8 cellular contexts compared by ENCODE assay signal in genomic region chr14:34538871-34539406, GRCh38. TPM values are rescaled to one million over a fixed set of nuclear protein-coding genes. Genes with fewer than 3 reads are reported as not detected.
A peak's percentile ranks its signal among the peaks of the same experiment; 100 is the strongest.
DNase-seq lines count a peak whose midpoint lies in the region; ATAC-seq, FAIRE-seq and TF ChIP-seq lines count a peak whose summit lies in the region.

No MANE protein-coding gene starts in this region.

- DNase-seq in Karpas-422 (no peak), H1 (ENCODE audit: low read depth in 1 of 2, low spot score in 2 of 2) (no peak), osteoblast (ENCODE audit: insufficient read length, low spot score, missing footprints) (peak; percentile 36), NCI-H1092 treated with DMSO at 0.1 percent for 48 hours (lab: John Stamatoyannopoulos, UW) (no peak), SKM-1 (lab: John Stamatoyannopoulos, UW; ENCODE audit: unreplicated experiment) (no peak), NCI-H1105 (lab: John Stamatoyannopoulos, UW) (no peak)
- no peak for DNase-seq in stimulated activated naive CD4-positive, alpha-beta T cell (lab: John Stamatoyannopoulos, UW)

- H3K9me3 ChIP-seq in Karpas-422 (ENCODE audit: low read length) (no peaks in the 10 kb centered on the region), H1 (ENCODE audit: insufficient read depth in 2 of 2, low read depth in 1 of 2, low read length in 1 of 2) (no peaks in the 10 kb centered on the region), osteoblast (ENCODE audit: low read depth, low read length) (no peaks in the 10 kb centered on the region)

- TF ChIP-seq POLR2A in H1 (IDR thresholded peaks at IDR 0.05; ENCODE audit: control extremely low read depth in 1 of 2, low read depth in 2 of 2, low read length in 2 of 2), result no peak

- H2AK5ac ChIP-seq in H1 (ENCODE audit: low read depth, low read length), result no peak overlapping the region

- peak overlapping the region; percentile 99; the same call in 1 of the 2 replicates for H4K8ac ChIP-seq in H1 (ENCODE audit: extremely low read depth, insufficient read depth, low read length)

- peak overlapping the region; percentile 95; the same call in 1 of the 2 replicates for H3K18ac ChIP-seq in H1 (ENCODE audit: extremely low read depth, low read length)

- H3K79me1 ChIP-seq in H1 (ENCODE audit: low read depth, low read length), result no peaks in the 10 kb centered on the region

- POLR2A ChIA-PET in H1 (lab: Charles Lee; ENCODE audit: partially characterized antibody), result interaction anchor here (1.2 to 1.9 kb wide), 4 partner anchors 9 to 207 kb away, joined by 3 to 5 read pairs (median 4); partner anchors contain the start of gene CFL2

- peak overlapping the region; percentile 27; the same call in 1 of the 2 replicates for H3K27ac ChIP-seq in Karpas-422 (ENCODE audit: low read length)
- H3K27ac ChIP-seq in H1 (ENCODE audit: low read depth, low read length), result peak overlapping the region; percentile 98
- peak overlapping the region; percentile 94 for H3K27ac ChIP-seq in osteoblast (ENCODE audit: low read depth, low read length)

- no peaks in the 10 kb centered on the region for H3K27me3 ChIP-seq in Karpas-422 (ENCODE audit: low read length)
- H3K27me3 ChIP-seq in H1 (replicated peaks in 1 of 4; ENCODE audit: control insufficient read depth in 3 of 4, extremely low read depth in 1 of 4, insufficient read depth in 3 of 4, low read length in 3 of 4), result no peaks in the 10 kb centered on the region
- H3K27me3 ChIP-seq in osteoblast (ENCODE audit: insufficient read depth, low read length), result no peaks in the 10 kb centered on the region

- peak overlapping the region; percentile 92 for H2AFZ ChIP-seq in Karpas-422 (ENCODE audit: low read length)
- peak overlapping the region; percentile 92; the same call in 1 of the 2 replicates for H2AFZ ChIP-seq in H1 (ENCODE audit: low read length)
- H2AFZ ChIP-seq in osteoblast (ENCODE audit: low read length), result peak overlapping the region; percentile 96

- CTCF ChIA-PET in H1 (lab: Charles Lee; ENCODE audit: partially characterized antibody), result interaction anchor here (0.6 to 1.6 kb wide), 2 partner anchors 10 to 599 kb away, joined by 3 to 4 read pairs; no protein-coding TSS in a partner anchor

- TF ChIP-seq CTCF in H1 (IDR thresholded peaks at IDR 0.05; ENCODE audit: control extremely low read depth in 1 of 3, insufficient read depth in 1 of 3, low read depth in 1 of 3, low read length in 3 of 3) (no peak), osteoblast (IDR thresholded peaks at IDR 0.05; ENCODE audit: extremely low read depth, low read depth, low read length) (no peak)

- no peaks in the 10 kb centered on the region for H3K23me2 ChIP-seq in H1 (ENCODE audit: low read depth, low read length)

- H3K9me2 ChIP-seq in Karpas-422 (replicated peaks; ENCODE audit: insufficient read depth, low read length), result no peaks in the 10 kb centered on the region

- 15% methylated on average over 13 of the region's 15 CpGs; no CpG with 5 or more reads in 1 of the 2 experiments for WGBS in H1 (ENCODE audit: extremely low coverage in 1 of 2, insufficient coverage in 1 of 2, insufficient read length in 1 of 2, insufficient replicate concordance in 2 of 2, low coverage in 1 of 2, low lambda C conversion rate in 2 of 2, missing lambda C conversion rate in 1 of 2), 2 experiments

- H3K4ac ChIP-seq in H1 (replicated peaks; ENCODE audit: insufficient read length, low read depth, low read length), result no peak overlapping the region

- H3K9ac ChIP-seq in Karpas-422 (ENCODE audit: low read length), result peak overlapping the region; percentile 92
- H3K9ac ChIP-seq in H1 (replicated peaks in 1 of 4; ENCODE audit: extremely low read depth in 1 of 4, low read depth in 3 of 4, low read length in 3 of 4), result peak overlapping the region; percentile 87 to 97 (median 96)

- H3K14ac ChIP-seq in H1 (ENCODE audit: insufficient read length), result no peak overlapping the region

- H2BK12ac ChIP-seq in H1 (ENCODE audit: low read depth, low read length), result 0 out of 2 replicates have a peak overlapping the region, but pooled peaks have one; percentile 75

- H3K79me2 ChIP-seq in Karpas-422 (ENCODE audit: low read length), result peaks cover 29% of the 10 kb centered on the region
- H3K79me2 ChIP-seq in H1 (ENCODE audit: control insufficient read depth in 1 of 2, insufficient read depth in 2 of 2, low read length in 2 of 2), result peaks cover 3 to 24% of the 10 kb centered on the region in 2 experiments; a peak in 2 of 4 replicates
- peaks cover 29% of the 10 kb centered on the region for H3K79me2 ChIP-seq in osteoblast (ENCODE audit: insufficient read depth, low read length)

- H3K4me3 ChIP-seq in Karpas-422 (ENCODE audit: low read length) (peak overlapping the region; percentile 96), H1 (ENCODE audit: extremely low read depth in 1 of 4, insufficient read depth in 2 of 4, low read depth in 3 of 4, low read length in 4 of 4) (peak overlapping the region; percentile 79 to 99 (median 98)), osteoblast (ENCODE audit: insufficient read depth, low read length) (peak overlapping the region; percentile 100)

- H2BK15ac ChIP-seq in H1 (ENCODE audit: low read length), result no peak overlapping the region

- peak overlapping the region; percentile 80 for H4K91ac ChIP-seq in H1 (replicated peaks; ENCODE audit: insufficient read length, low read length)

- H2BK120ac ChIP-seq in H1 (replicated peaks; ENCODE audit: low read depth, low read length), result no peak overlapping the region

- H4K20me1 ChIP-seq in Karpas-422 (ENCODE audit: insufficient read depth, low read depth, low read length) (peaks cover 8% of the 10 kb centered on the region; the same call in 1 of the 2 replicates), H1 (replicated peaks in 1 of 2; ENCODE audit: control insufficient read depth in 1 of 2, insufficient read depth in 2 of 2, low read length in 2 of 2) (no peaks in the 10 kb centered on the region), osteoblast (ENCODE audit: insufficient read depth, low read length) (no peaks in the 10 kb centered on the region)

- ATAC-seq in GM18502 (IDR thresholded peaks at IDR 0.05; ENCODE audit: poor library complexity, unreplicated experiment), result peak; percentile 22

- TF ChIP-seq EP300 in H1 (IDR thresholded peaks at IDR 0.05; ENCODE audit: borderline replicate concordance in 1 of 2, low read depth in 2 of 2, low read length in 2 of 2), result no peak

- TF ChIP-seq RAD21 in H1 (IDR thresholded peaks at IDR 0.05 in 1 of 2, conservative IDR thresholded peaks at IDR 0.05 in 1 of 2; ENCODE audit: low read depth in 2 of 2, low read length in 2 of 2), result no peak

- peaks cover 17% of the 10 kb centered on the region for H3K36me3 ChIP-seq in Karpas-422 (ENCODE audit: insufficient read depth, low read length)
- peaks cover 0 to 6% (median 2%) of the 10 kb centered on the region in 4 experiments; a peak in 3 of 8 replicates for H3K36me3 ChIP-seq in H1 (ENCODE audit: control insufficient read depth in 2 of 4, insufficient read depth in 4 of 4, low read length in 3 of 4)
- peaks cover 7% of the 10 kb centered on the region for H3K36me3 ChIP-seq in osteoblast (ENCODE audit: insufficient read depth, low read length)

- H3K23ac ChIP-seq in H1 (ENCODE audit: insufficient read length), result no peak overlapping the region

- FAIRE-seq in H1 (lab: Jason Lieb, UNC), result no peak

- H4K5ac ChIP-seq in H1 (ENCODE audit: insufficient read length, low read depth, low read length), result peak overlapping the region; percentile 81

- peak overlapping the region; percentile 96 for H2BK5ac ChIP-seq in H1 (ENCODE audit: low read depth, low read length)

- H3K4me1 ChIP-seq in Karpas-422 (ENCODE audit: low read length) (peaks cover 20% of the 10 kb centered on the region), H1 (replicated peaks in 1 of 4; ENCODE audit: control insufficient read depth in 3 of 4, insufficient read depth in 4 of 4, low read length in 3 of 4) (no peaks in the 10 kb centered on the region; a peak in 2 of 7 replicates), osteoblast (ENCODE audit: insufficient read depth, low read length) (peaks cover 24% of the 10 kb centered on the region)

- H3K56ac ChIP-seq in H1 (replicated peaks; ENCODE audit: insufficient read length, low read depth, low read length), result peak overlapping the region; percentile 70

- no peak overlapping the region for H2BK20ac ChIP-seq in H1 (ENCODE audit: low read length)

- peak overlapping the region; percentile 87 for H3K4me2 ChIP-seq in Karpas-422 (ENCODE audit: low read depth, low read length, poor library complexity, severe bottlenecking)
- peak overlapping the region; percentile 71 for H3K4me2 ChIP-seq in H1 (ENCODE audit: insufficient read depth in 1 of 2, low read depth in 2 of 2, low read length in 2 of 2)
- H3K4me2 ChIP-seq in osteoblast (ENCODE audit: insufficient read depth, low read length), result peak overlapping the region; percentile 97

TF ChIP-seq in H1, 55 proteins besides CTCF, POLR2A, EP300 and RAD21 (continues in another document):
- TF ChIP-seq YY1 (IDR thresholded peaks at IDR 0.05; ENCODE audit: low read depth, low read length) (no peak), SP2 (IDR thresholded peaks at IDR 0.05; ENCODE audit: low read length) (no peak), MAX (IDR thresholded peaks at IDR 0.05) (no peak), SRF (IDR thresholded peaks at IDR 0.05; ENCODE audit: low read depth, low read length) (no peak), NRF1 (IDR thresholded peaks at IDR 0.05; ENCODE audit: low read depth, low read length) (no peak), CTBP2 (IDR thresholded peaks at IDR 0.05; ENCODE audit: borderline replicate concordance, insufficient read depth, insufficient read length, low read length) (no peak), CBX8 (IDR thresholded peaks at IDR 0.05; ENCODE audit: borderline replicate concordance, low read depth, low read length) (no peak), POU5F1 (IDR thresholded peaks at IDR 0.05; ENCODE audit: low read depth, low read length) (no peak), MAFK (IDR thresholded peaks at IDR 0.05; ENCODE audit: low read depth, low read length) (no peak), FOSL1 (IDR thresholded peaks at IDR 0.05; ENCODE audit: insufficient read depth, low read depth, low read length) (no peak)

RNA-seq across cellular contexts. Expression of gene EAPP, which starts 0.6 kb away (rescaled TPM):
- total RNA-seq in Karpas-422 (2014; rRNA removed; shearing (Covaris generic); ENCODE audit: low replicate concordance), result 46.2 and 63.5 TPM in 2 replicates
- 26.3 and 28.7 TPM in 2 replicates for total RNA-seq in H1 (2021; fragmentation: NEBNext Ultra II Directional; extraction: Animal tissue kit (Norgen Biotek cat#: 25700))
- 11.2 and 18.3 TPM in 2 replicates for polyA plus RNA-seq in H1 (2011; rRNA removed)
- 27.4 TPM for polyA plus RNA-seq in H1 (2011; cell fraction: cytosol; rRNA removed)
- 8.5 TPM for polyA plus RNA-seq in H1 (2011; cell fraction: nucleus; rRNA removed)
- 23.4 to 28.3 TPM (median 25.3 TPM) in 4 replicates for polyA plus RNA-seq in H1 (2012, experiment 1 of 2)
- polyA plus RNA-seq in H1 (2012, experiment 2 of 2), result 4.3 TPM
- polyA plus RNA-seq in H1 (2013, experiment 1 of 2), result 31.1 TPM
- 29.8 TPM for polyA plus RNA-seq in H1 (2013, experiment 2 of 2)
- 12.7 and 14.0 TPM in 2 replicates for polyA minus RNA-seq in H1 (2011; rRNA and poly(A)+ RNA removed)
- 13.0 TPM for polyA minus RNA-seq in H1 (2011; cell fraction: cytosol; rRNA and poly(A)+ RNA removed)
- 12.6 TPM for polyA minus RNA-seq in H1 (2011; cell fraction: nucleus; rRNA and poly(A)+ RNA removed)
- 51.9 and 53.6 TPM in 2 replicates for total RNA-seq in osteoblast

Comparison
In these comparisons a context has a peak if more than half of its experiments do, and no peak if none do; other contexts are left out.
1. H3K27ac ChIP-seq: peak in every context shown above with its lines; median percentile 98 in H1; 94 in osteoblast; 27 in Karpas-422.